ENCODE assay signal across 9 cellular contexts in the genomic region with DNA sequence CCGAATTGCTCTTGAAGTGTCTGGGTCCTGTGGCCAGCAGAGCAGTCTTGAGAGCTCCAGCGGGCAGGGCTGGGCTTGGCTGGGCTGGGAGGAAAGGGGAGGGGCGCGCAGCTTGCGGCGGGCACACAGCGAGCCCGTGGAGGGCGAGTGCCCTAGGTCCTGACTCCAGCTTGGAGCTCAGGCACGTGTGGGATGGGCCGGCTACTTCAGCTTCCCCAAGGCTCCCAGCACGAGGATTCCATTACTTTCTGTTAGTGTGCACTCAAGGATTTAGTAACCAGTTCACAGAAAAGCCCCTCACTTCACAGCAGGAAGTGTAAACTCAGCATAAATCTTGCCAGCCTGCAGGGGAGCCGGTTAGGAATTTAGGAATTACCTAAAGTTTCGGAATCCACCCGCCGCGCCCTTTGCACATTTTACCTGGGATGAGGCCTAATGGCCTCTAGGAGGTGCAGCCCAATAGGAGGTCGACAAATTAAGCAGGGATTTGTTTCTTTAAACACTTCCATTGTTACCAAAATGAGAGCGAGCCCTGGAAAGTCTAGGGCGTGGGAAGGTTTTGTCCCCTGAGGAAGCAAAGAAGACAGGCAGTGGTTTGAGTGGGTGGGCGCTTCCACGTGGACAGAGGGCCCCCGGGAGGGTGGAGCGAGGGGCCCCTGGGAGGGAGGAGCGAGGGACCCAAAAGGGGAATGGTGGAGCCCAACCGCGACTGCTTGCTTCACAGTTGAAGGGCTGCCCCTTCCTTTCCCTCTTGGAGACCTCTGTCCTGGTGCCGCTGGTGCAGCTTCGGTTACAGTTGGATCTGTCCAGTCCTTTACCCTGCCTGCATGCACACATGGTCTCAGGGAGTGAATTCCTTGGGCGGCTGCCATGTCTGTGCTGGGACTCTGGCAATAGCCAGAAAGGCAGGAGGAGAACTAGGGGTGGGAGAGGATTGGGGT.
A peak's percentile ranks its signal among the peaks of the same experiment; 100 is the strongest.
DNase-seq lines count a peak whose midpoint lies in the region; ATAC-seq and TF ChIP-seq lines count a peak whose summit lies in the region.
"Had no signal": no experiment of that assay in that cellular context is flagged by ENCODE, and none has a peak within 500 bp of the region (broad histone marks: within the 10 kb centered on the region; RNA-seq: fewer than 3 reads in every experiment).

No MANE protein-coding gene starts in this region.

- H2BK15ac ChIP-seq in mesendoderm (replicated peaks; ENCODE audit: low read depth): no peak overlapping the region

- H4K8ac ChIP-seq in mesendoderm (ENCODE audit: low read depth, low read length): no peak overlapping the region

- WGBS in mesendoderm (ENCODE audit: extremely low coverage, insufficient coverage, low lambda C conversion rate): no CpG with 5 or more reads among the region's 30 CpGs
- 36 to 43% methylated on average over 17 to 30 of the region's 30 CpGs for WGBS in upper lobe of left lung, 2 donors

- peak; percentile 71 to 83 for ATAC-seq in upper lobe of left lung (ENCODE audit: low FRiP score in 2 of 2)
- ATAC-seq in HG03159 (IDR thresholded peaks at IDR 0.05; ENCODE audit: unreplicated experiment): no peak
- ATAC-seq in HG02981 (IDR thresholded peaks at IDR 0.05; ENCODE audit: unreplicated experiment): no peak

- DNase-seq in SIG-M5 treated with dmso at 0.1 percent for 504 hours (lab: John Stamatoyannopoulos, UW; ENCODE audit: unreplicated experiment): peak; percentile 35
- DNase-seq in SIG-M5 (lab: John Stamatoyannopoulos, UW): no peak
- peak; percentile 46 for DNase-seq in epithelial cell of esophagus (ENCODE audit: low read depth)
- DNase-seq in mesendoderm: peak; percentile 84
- DNase-seq in upper lobe of left lung: peak; percentile 79 to 88
- no peak for DNase-seq in NAMALWA (ENCODE audit: low spot score)

- no peaks in the 10 kb centered on the region for H3K9me3 ChIP-seq in upper lobe of left lung

- no peak overlapping the region for H3K18ac ChIP-seq in mesendoderm (ENCODE audit: low read length)

- no peak overlapping the region for H2AK5ac ChIP-seq in mesendoderm (ENCODE audit: low read length)

- H4K5ac ChIP-seq in mesendoderm (ENCODE audit: low read length): no peak overlapping the region

- H3K27me3 ChIP-seq in mesendoderm (ENCODE audit: insufficient read depth, low read length, poor library complexity) (no peaks in the 10 kb centered on the region), upper lobe of left lung (no peaks in the 10 kb centered on the region)

- no peak overlapping the region for H2BK5ac ChIP-seq in mesendoderm (ENCODE audit: low read length)

- H3K27ac ChIP-seq in mesendoderm (ENCODE audit: low read depth, low read length): no peak overlapping the region
- peak overlapping the region in 2 of 4 donors; percentile 25 to 31 for H3K27ac ChIP-seq in upper lobe of left lung
- H3K27ac ChIP-seq: C4-2B had no signal

- TF ChIP-seq EP300 in upper lobe of left lung (IDR thresholded peaks at IDR 0.05): no peak

- no peaks in the 10 kb centered on the region for H3K79me1 ChIP-seq in mesendoderm (ENCODE audit: low read length)

- TF ChIP-seq CTCF in epithelial cell of esophagus (IDR thresholded peaks at IDR 0.05; ENCODE audit: insufficient read depth, low read depth, low read length, missing control alignments) (peak; percentile 42), upper lobe of left lung (IDR thresholded peaks at IDR 0.05) (peak in 2 of 6 experiments; percentile 27 to 47)

- peak in 1 of 4 donors; percentile 6 for TF ChIP-seq POLR2A in upper lobe of left lung (IDR thresholded peaks at IDR 0.05)

- no peaks in the 10 kb centered on the region for H3K36me3 ChIP-seq in mesendoderm (ENCODE audit: control insufficient read depth, insufficient read depth, low read length)
- no peaks in the 10 kb centered on the region for H3K36me3 ChIP-seq in upper lobe of left lung

- H3K4me2 ChIP-seq in mesendoderm (ENCODE audit: low read length): peak overlapping the region; percentile 58

- H3K79me2 ChIP-seq in mesendoderm (ENCODE audit: control insufficient read depth, insufficient read depth, low read length): no peaks in the 10 kb centered on the region

- H3K4me1 ChIP-seq in mesendoderm (ENCODE audit: control insufficient read depth, low read depth, low read length): no peaks in the 10 kb centered on the region
- H3K4me1 ChIP-seq in upper lobe of left lung: peaks cover 9 to 19% (median 12%) of the 10 kb centered on the region in 4 donors

- no peak overlapping the region for H3K23ac ChIP-seq in mesendoderm (ENCODE audit: low read length)

- H3K56ac ChIP-seq in mesendoderm (ENCODE audit: low read length): peak overlapping the region; percentile 80

- H2BK120ac ChIP-seq in mesendoderm (ENCODE audit: low read depth, low read length): no peak overlapping the region

- H3K4ac ChIP-seq in mesendoderm (ENCODE audit: low read depth, low read length): no peak overlapping the region

- H3K4me3 ChIP-seq in epithelial cell of esophagus (ENCODE audit: low read length): no peak overlapping the region
- H3K4me3 ChIP-seq in mesendoderm (ENCODE audit: low read length): peak overlapping the region; percentile 6
- peak overlapping the region in 3 of 4 donors; percentile 5 to 37 (median 30) for H3K4me3 ChIP-seq in upper lobe of left lung

- peak overlapping the region; percentile 54 for H3K9ac ChIP-seq in mesendoderm (ENCODE audit: low read length)

Comparison
In these comparisons a context has a peak if more than half of its experiments do, and no peak if none do; other contexts are left out.
1. DNase-seq: peak in SIG-M5 treated with dmso at 0.1 percent for 504 hours (single experiment), epithelial cell of esophagus (single experiment), mesendoderm (single experiment) and upper lobe of left lung (2 of 2); none in SIG-M5 (single experiment) and NAMALWA (single experiment).
2. ATAC-seq: peak in upper lobe of left lung (2 of 2); none in HG03159 (single experiment) and HG02981 (single experiment).